ENCODE assay signal across 8 cellular contexts in the genomic region with DNA sequence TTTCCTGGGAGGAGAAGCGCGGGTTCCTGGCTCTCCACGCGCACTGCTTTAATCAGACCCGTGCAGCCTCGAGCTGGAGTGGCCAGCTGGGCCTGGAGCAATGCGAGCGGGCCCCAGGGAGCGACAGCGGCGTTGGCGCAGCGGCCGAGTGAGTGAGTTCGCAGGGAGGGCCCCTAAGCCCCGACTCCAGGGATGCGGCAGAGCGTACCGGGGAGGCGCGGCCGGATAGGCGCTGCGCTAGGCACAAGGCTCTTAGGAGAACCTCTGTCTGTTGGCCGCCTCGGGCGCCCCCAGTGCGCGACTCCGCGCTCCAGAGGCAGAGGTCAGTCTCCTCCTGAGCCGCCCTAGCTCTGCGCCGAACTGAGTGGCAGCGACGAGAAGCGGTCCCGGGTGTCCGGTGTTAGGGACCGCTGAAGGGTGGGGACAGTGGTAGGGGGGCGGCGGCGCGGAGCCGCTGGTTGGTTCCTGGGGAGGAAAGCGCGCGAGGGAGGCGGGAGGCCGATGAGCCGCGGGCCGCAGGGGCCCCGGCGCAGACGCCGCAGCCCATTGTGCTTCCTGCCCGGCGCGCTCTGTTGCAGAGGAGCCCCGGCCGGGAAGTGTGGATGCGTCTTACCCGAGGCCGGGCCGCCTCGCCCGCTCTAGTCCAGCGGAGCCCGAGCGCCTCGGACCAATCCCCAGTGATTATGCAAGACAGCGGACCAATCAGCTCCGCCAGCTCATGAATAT. TPM values are rescaled to one million over a fixed set of nuclear protein-coding genes. Genes with fewer than 3 reads are reported as not detected.
DNase-seq lines count a peak whose midpoint lies in the region; ATAC-seq and TF ChIP-seq lines count a peak whose summit lies in the region.

No MANE protein-coding gene starts in this region.

- POLR2A ChIA-PET in T-cell (lab: Charles Lee): interaction anchor here in 1 of 2 donors (0.5 kb wide), 1 partner anchor 1799 kb away, joined by 3 read pairs; no protein-coding TSS in a partner anchor

- peak overlapping the region; percentile 56 to 74 (median 70) for H3K4me3 Mint-ChIP-seq in T-cell

- TF ChIP-seq CTCF in GM13977 (IDR thresholded peaks at IDR 0.05; ENCODE audit: extremely low read depth, insufficient read depth, missing control alignments): no peak

- peak; percentile 96 for DNase-seq in AG20443 (ENCODE audit: low spot score)
- DNase-seq in GM13977 (ENCODE audit: low spot score): peak; percentile 92
- DNase-seq in NCI-H1105 treated with DMSO at 0.1 percent for 48 hours (lab: John Stamatoyannopoulos, UW): peak; percentile 96
- peak in 4 of 34 experiments; percentile 11 to 53 (median 31) for DNase-seq in T-cell
- DNase-seq in cerebellum (ENCODE audit: low spot score): peak; percentile 50
- peak; percentile 90 for DNase-seq in kidney glomerular epithelial cell (lab: John Stamatoyannopoulos, UW)
- DNase-seq in smooth muscle cell of the brain vasculature (ENCODE audit: low read depth, low spot score): peak; percentile 76

- CTCF ChIA-PET in T-cell (lab: Charles Lee): interaction anchor here (0.9 to 2.6 kb wide), 4 partner anchors 14 to 22 kb away, joined by 3 to 9 read pairs (median 6); a partner anchor contains a TSS

- peaks cover 53 to 63% (median 57%) of the 10 kb centered on the region in 3 donors for H3K4me1 Mint-ChIP-seq in T-cell

- peaks cover 78 to 95% of the 10 kb centered on the region in 2 donors for H3K27me3 Mint-ChIP-seq in T-cell

- H3K27ac Mint-ChIP-seq in T-cell: peak overlapping the region in 1 of 2 donors; percentile 69

- in situ Hi-C loops in GM13977 (cut with MboI; ENCODE audit: low pct_unique_long_range_greater_than_20kb, low sequenced_read_pairs, unreplicated experiment): loop anchor here (10.0 to 25.0 kb wide), 3 partner anchors 273 to 1370 kb away; a partner anchor contains a TSS

- peaks cover 3% of the 10 kb centered on the region for H3K36me3 Mint-ChIP-seq in T-cell

- ATAC-seq in HG02798 (IDR thresholded peaks at IDR 0.05; ENCODE audit: poor library complexity, unreplicated experiment): peak; percentile 95
- ATAC-seq in T-cell (replicated peaks in 1 of 4): peak; percentile 44 to 62 (median 50)

- H3K9me3 Mint-ChIP-seq in T-cell: no peaks in the 10 kb centered on the region

RNA-seq across cellular contexts. Expression of a gene that starts 0.4 kb away (rescaled TPM):
- total RNA-seq in T-cell (not detected), cerebellum (not detected)

RNA-seq across cellular contexts. Expression of a gene that starts 17.8 kb away (rescaled TPM):
- total RNA-seq in T-cell (under 1 TPM in 2 of 5 donors, not detected in 3; 0.16 to 0.19 TPM), cerebellum (not detected)
